23 cellular contexts compared by ENCODE assay signal in the genomic region with DNA sequence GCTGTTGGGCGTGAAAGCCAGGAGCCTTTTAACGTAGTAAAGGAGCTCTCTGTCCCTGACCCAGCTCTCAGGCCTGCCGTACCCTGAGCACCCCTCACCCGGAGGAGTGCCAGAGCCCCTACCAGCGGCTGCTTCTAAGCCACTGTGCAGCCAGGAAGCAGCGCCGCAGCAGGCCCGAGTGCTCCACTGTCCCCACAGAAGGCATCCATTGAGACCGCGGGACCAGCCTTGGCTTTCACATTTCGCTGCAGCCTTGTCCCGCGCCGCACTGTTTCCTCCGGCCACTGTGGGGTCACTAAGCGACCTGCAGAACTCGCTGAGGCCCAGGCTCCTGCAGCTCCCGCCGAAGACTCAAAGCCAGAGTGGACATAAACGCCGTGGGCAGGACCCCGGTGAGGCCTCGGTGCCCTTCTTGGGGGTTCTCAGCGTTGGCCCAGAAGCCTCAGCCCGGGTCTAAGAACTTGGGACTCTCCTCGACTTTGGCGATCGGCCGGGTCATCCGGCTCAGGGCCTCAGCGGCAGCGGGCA. TPM values are rescaled to one million over a fixed set of nuclear protein-coding genes. Genes with fewer than 3 reads are reported as not detected.
A peak's percentile ranks its signal among the peaks of the same experiment; 100 is the strongest.
DNase-seq lines count a peak whose midpoint lies in the region; ATAC-seq lines count a peak whose summit lies in the region.
"Had no signal": no experiment of that assay in that cellular context is flagged by ENCODE, and none has a peak within 500 bp of the region (broad histone marks: within the 10 kb centered on the region; RNA-seq: fewer than 3 reads in every experiment).

No MANE protein-coding gene starts in this region.

- H3K9me3 ChIP-seq in T-helper 17 cell (ENCODE audit: control insufficient read depth, low read length, poor library complexity, severe bottlenecking), result no peaks in the 10 kb centered on the region
- H3K9me3 ChIP-seq in iPS-15b (ENCODE audit: control insufficient read depth, insufficient read depth, low read length), result no peaks in the 10 kb centered on the region
- H3K9me3 ChIP-seq in neuronal stem cell (replicated peaks in 1 of 2; ENCODE audit: control insufficient read depth in 2 of 2, insufficient read depth in 1 of 2, low read depth in 1 of 2, low read length in 2 of 2), result peaks cover 4 to 6% of the 10 kb centered on the region in 2 donors
- H3K9me3 ChIP-seq: MG63, vagina had no signal

- peak overlapping the region; percentile 72 for H3K18ac ChIP-seq in neuronal stem cell (ENCODE audit: low read length)

- no peak overlapping the region for H3K14ac ChIP-seq in neuronal stem cell (ENCODE audit: low read length)

- H3K9ac ChIP-seq in iPS-15b (ENCODE audit: low read depth, low read length), result no peak overlapping the region
- no peak overlapping the region for H3K9ac ChIP-seq in neuronal stem cell (ENCODE audit: low read depth, low read length, poor library complexity)

- no peak for ATAC-seq in T-helper 17 cell
- no peak for ATAC-seq in HG02798 (IDR thresholded peaks at IDR 0.05; ENCODE audit: poor library complexity, unreplicated experiment)

- no peak overlapping the region for H4K91ac ChIP-seq in neuronal stem cell (ENCODE audit: low read depth, low read length, poor library complexity)

- H3K79me1 ChIP-seq in neuronal stem cell (ENCODE audit: low read depth, low read length), result no peaks in the 10 kb centered on the region

- H3K4ac ChIP-seq in neuronal stem cell (ENCODE audit: low read length), result no peak overlapping the region

- no CpG with 5 or more reads among the region's 32 CpGs for WGBS in neuronal stem cell (ENCODE audit: extremely low coverage in 2 of 2, insufficient read length in 2 of 2, insufficient replicate concordance in 1 of 2), 2 donors

- peaks cover 11% of the 10 kb centered on the region for H3K36me3 Mint-ChIP-seq in T-helper 17 cell (ENCODE audit: low read depth)
- H3K36me3 Mint-ChIP-seq: CD8-positive, alpha-beta memory T cell had no signal

- peak overlapping the region; percentile 56 for H3K23ac ChIP-seq in neuronal stem cell (ENCODE audit: low read depth, low read length, poor library complexity)

- no peak overlapping the region for H3K27ac Mint-ChIP-seq in T-helper 17 cell
- H3K27ac Mint-ChIP-seq: CD8-positive, alpha-beta memory T cell; nephron had no signal

- no peaks in the 10 kb centered on the region for H3K4me1 ChIP-seq in iPS-15b (ENCODE audit: control insufficient read depth, insufficient read depth, low read length)
- peaks cover 0 to 10% of the 10 kb centered on the region in 2 donors for H3K4me1 ChIP-seq in neuronal stem cell (ENCODE audit: control insufficient read depth in 2 of 2, insufficient read depth in 1 of 2, low read depth in 1 of 2, low read length in 2 of 2)

- peaks cover 13% of the 10 kb centered on the region for H3K4me1 Mint-ChIP-seq in T-helper 17 cell

- H3K27me3 ChIP-seq in iPS-15b (ENCODE audit: control insufficient read depth, insufficient read depth, low read length) (peaks cover 75% of the 10 kb centered on the region), neuronal stem cell (ENCODE audit: control insufficient read depth in 3 of 3, insufficient read depth in 3 of 3, low read depth in 1 of 3, low read length in 3 of 3) (peaks cover 38 to 75% (median 67%) of the 10 kb centered on the region in 3 experiments)
- H3K27me3 ChIP-seq: MG63 had no signal

- peak overlapping the region; percentile 74 for H2AK5ac ChIP-seq in neuronal stem cell (ENCODE audit: low read depth, low read length)

- H2AFZ ChIP-seq in neuronal stem cell (ENCODE audit: low read length), result peak overlapping the region; percentile 59

- peak overlapping the region; percentile 49 for H3K4me3 ChIP-seq in iPS-15b (ENCODE audit: low read depth, low read length)
- no peak overlapping the region for H3K4me3 ChIP-seq in neuronal stem cell (ENCODE audit: low read length in 2 of 2)
- H3K4me3 ChIP-seq: MG63, vagina had no signal

- DNase-seq in ELF-1 (ENCODE audit: low read depth, low spot score) (peak; percentile 53), T-helper 17 cell (no peak), neuronal stem cell (ENCODE audit: low spot score) (no peak), NCI-H526 (lab: John Stamatoyannopoulos, UW) (no peak), NCI-H187 treated with DMSO at 0.1 percent for 48 hours (lab: John Stamatoyannopoulos, UW) (no peak), EL (no peak)
- DNase-seq: activated CD4-positive, CD25-positive, alpha-beta regulatory T cell; activated gamma-delta T cell treated with Interleukin-2 at 50 U/mL for 16 hours; mammary epithelial cell; MG63; NCI-H187; NCI-H446 treated with DMSO at 0.1 percent for 48 hours; SHP77; stimulated activated naive CD4-positive, alpha-beta T cell treated with Interleukin-2 at 50 U/mL for 16 hours had no signal

- H3K36me3 ChIP-seq in iPS-15b (ENCODE audit: control insufficient read depth, insufficient read depth, low read length) (no peaks in the 10 kb centered on the region), neuronal stem cell (replicated peaks in 1 of 2; ENCODE audit: control insufficient read depth in 2 of 2, insufficient read depth in 2 of 2, low read length in 2 of 2) (no peaks in the 10 kb centered on the region)
- H3K36me3 ChIP-seq: vagina had no signal

- H2BK12ac ChIP-seq in neuronal stem cell (ENCODE audit: low read length), result no peak overlapping the region

- H3K27ac ChIP-seq in neuronal stem cell (replicated peaks; ENCODE audit: low read length), result no peak overlapping the region
- H3K27ac ChIP-seq: vagina had no signal

- H2BK15ac ChIP-seq in neuronal stem cell (ENCODE audit: low read length), result no peak overlapping the region

- H2BK120ac ChIP-seq in neuronal stem cell (ENCODE audit: low read depth, low read length), result no peak overlapping the region

- peak overlapping the region; percentile 52 for H3K4me2 ChIP-seq in neuronal stem cell (ENCODE audit: insufficient read depth, low read length, poor library complexity, severe bottlenecking)

- no peak overlapping the region for H2BK5ac ChIP-seq in neuronal stem cell (ENCODE audit: low read length)

- no peak overlapping the region for H4K8ac ChIP-seq in neuronal stem cell (ENCODE audit: low read depth, low read length)

- peak overlapping the region; percentile 80 for H3K4me3 Mint-ChIP-seq in T-helper 17 cell

- peaks cover 68% of the 10 kb centered on the region for H3K27me3 Mint-ChIP-seq in T-helper 17 cell

RNA-seq across cellular contexts. Expression of gene ALX3, which starts 3.0 kb away (rescaled TPM):
- not detected for total RNA-seq in T-helper 17 cell
- 0.53 TPM for polyA plus RNA-seq in neuronal stem cell (2013, experiment 1 of 2)
- polyA plus RNA-seq in neuronal stem cell (2013, experiment 2 of 2), result 0.36 TPM
- total RNA-seq: CD8-positive, alpha-beta memory T cell; Daoy; fibroblast of villous mesenchyme; mammary epithelial cell; T-helper 1 cell treated with Interleukin-12 subunit alpha and Interleukin-12 subunit beta and Interleukin-4 antibody, amounts not matched to agents 30 ng/mL and 1 ng/mL, for 36 hours; vagina had no signal
- polyA plus RNA-seq: AG04450; CD8-positive, alpha-beta memory T cell; mammary epithelial cell had no signal

RNA-seq across cellular contexts. Expression of gene STRIP1, which starts 33.1 kb away (rescaled TPM):
- total RNA-seq in T-helper 17 cell, result 10 to 100 TPM; 70.1 to 86.8 TPM
- 30.2 TPM for polyA plus RNA-seq in neuronal stem cell (2013, experiment 1 of 2)
- 29.8 TPM for polyA plus RNA-seq in neuronal stem cell (2013, experiment 2 of 2)

RNA-seq across cellular contexts. Expression of gene UBL4B, which starts 44.8 kb away (rescaled TPM):
- total RNA-seq in T-helper 17 cell, result not detected
- not detected for polyA plus RNA-seq in neuronal stem cell (2013, experiment 1 of 2)
- polyA plus RNA-seq in neuronal stem cell (2013, experiment 2 of 2), result not detected
- total RNA-seq: CD8-positive, alpha-beta memory T cell; Daoy; fibroblast of villous mesenchyme; mammary epithelial cell; T-helper 1 cell treated with Interleukin-12 subunit alpha and Interleukin-12 subunit beta and Interleukin-4 antibody, amounts not matched to agents 30 ng/mL and 1 ng/mL, for 36 hours; vagina had no signal
- polyA plus RNA-seq: AG04450; CD8-positive, alpha-beta memory T cell; mammary epithelial cell had no signal
